Comparison of ENCODE assay signal across 26 cellular contexts in genomic region chr5:82894754-82895153, GRCh38.
DNase-seq lines count a peak whose midpoint lies in the region; ATAC-seq, FAIRE-seq and TF ChIP-seq lines count a peak whose summit lies in the region.
"Had no signal": no experiment of that assay in that cellular context is flagged by ENCODE, and none has a peak within 500 bp of the region (broad histone marks: within the 10 kb centered on the region; RNA-seq: fewer than 3 reads in every experiment).

No MANE protein-coding gene starts in this region.

- peaks cover 20% of the 10 kb centered on the region for H3K4me1 Mint-ChIP-seq in brain
- H3K4me1 Mint-ChIP-seq: activated CD4-positive, alpha-beta T cell treated with anti-CD3 and anti-CD28 coated beads, Interleukin-2, amount 10 ng/mL, durations not matched to agents 24 days and 14 days had no signal

- no peak overlapping the region for H3K4me3 Mint-ChIP-seq in brain
- H3K4me3 Mint-ChIP-seq: activated CD4-positive, alpha-beta T cell treated with anti-CD3 and anti-CD28 coated beads, Interleukin-2, amount 10 ng/mL, durations not matched to agents 24 days and 14 days; T-helper 2 cell treated with Interferon-gamma antibody and Interleukin-4, amounts not matched to agents 5 μg/mL and 100 μg/mL, for 36 hours had no signal

- H3K27me3 ChIP-seq in neural cell (ENCODE audit: insufficient read depth, low read depth, low read length), result no peaks in the 10 kb centered on the region
- H3K27me3 ChIP-seq: esophagus muscularis mucosa, gastroesophageal sphincter, neutrophil, upper lobe of left lung had no signal

- ATAC-seq in GM21447 (IDR thresholded peaks at IDR 0.05; ENCODE audit: unreplicated experiment), result no peak
- ATAC-seq: gastroesophageal sphincter, left ventricle myocardium superior, psoas muscle had no signal

- no peak overlapping the region for H2AFZ ChIP-seq in neural cell (ENCODE audit: low read depth, low read length)

- no peaks in the 10 kb centered on the region for H4K20me1 ChIP-seq in neural cell (ENCODE audit: insufficient read depth)

- FAIRE-seq in D721Med (lab: Jason Lieb, UNC), result no peak
- FAIRE-seq: small intestine had no signal

- no peaks in the 10 kb centered on the region for H3K36me3 Mint-ChIP-seq in brain

- no peak overlapping the region for H3K4me2 ChIP-seq in neural cell (ENCODE audit: low read length)

- peak; percentile 30 for TF ChIP-seq EP300 in neural cell (conservative IDR thresholded peaks at IDR 0.05; ENCODE audit: poor library complexity, severe bottlenecking)

- H3F3A ChIP-seq in neural cell (ENCODE audit: insufficient read depth, low read length, poor library complexity, severe bottlenecking), result no peaks in the 10 kb centered on the region

- no peaks in the 10 kb centered on the region for H3K27me3 Mint-ChIP-seq in brain

- no peaks in the 10 kb centered on the region for H3K36me3 ChIP-seq in neural cell (ENCODE audit: insufficient read depth, low read length)
- H3K36me3 ChIP-seq: esophagus muscularis mucosa, gastroesophageal sphincter, HAP-1, neutrophil, upper lobe of left lung had no signal

- DNase-seq in NOMO-1 treated with DMSO at 0.1 percent for 48 hours (lab: John Stamatoyannopoulos, UW; ENCODE audit: unreplicated experiment) (peak; percentile 8), NOMO-1 (lab: John Stamatoyannopoulos, UW; ENCODE audit: unreplicated experiment in 2 of 2) (no peak), D721Med (ENCODE audit: insufficient read length, low spot score) (no peak), NCI-H2029 treated with DMSO at 0.1 percent for 48 hours (lab: John Stamatoyannopoulos, UW) (no peak)
- DNase-seq in stimulated activated CD4-positive, alpha-beta T cell treated with anti-CD3 and anti-CD28 coated beads, Interleukin-15, amount 100 ng/mL, for 24 hours, result no peak
- DNase-seq: activated CD4-positive, alpha-beta T cell treated with anti-CD3 and anti-CD28 coated beads, Interleukin-2, amount 10 ng/mL, durations not matched to agents 24 days and 14 days; activated naive CD4-positive, alpha-beta T cell treated with Interleukin-2 at 50 U/mL for 16 hours; activated T-cell treated with anti-CD3 and anti-CD28 coated beads, Interleukin-2, amount 50 U/mL, for 48 hours; COR-L47; cortex of kidney; DND-41; hippocampal formation; left ventricle myocardium superior; NCI-H1930; NCI-H446 treated with DMSO at 0.1 percent for 48 hours; psoas muscle; small intestine; upper lobe of left lung had no signal

- no peaks in the 10 kb centered on the region for H3K79me2 ChIP-seq in neural cell (replicated peaks; ENCODE audit: insufficient read depth, low read length)

- no peak overlapping the region for H3K4me3 ChIP-seq in neural cell (ENCODE audit: low read length)
- H3K4me3 ChIP-seq: esophagus muscularis mucosa, gastroesophageal sphincter, HAP-1, psoas muscle, upper lobe of left lung had no signal

- no peaks in the 10 kb centered on the region for H3K9me2 ChIP-seq in neural cell (ENCODE audit: insufficient read depth, low read length)

- H3K9me3 Mint-ChIP-seq in brain, result peaks cover 6 to 21% (median 11%) of the 10 kb centered on the region in 5 experiments
- H3K9me3 Mint-ChIP-seq: T-helper 2 cell treated with Interferon-gamma antibody and Interleukin-4, amounts not matched to agents 5 μg/mL and 100 μg/mL, for 36 hours had no signal

- TF ChIP-seq CTCF in brain (conservative IDR thresholded peaks at IDR 0.05) (no peak), neural cell (IDR thresholded peaks at IDR 0.05; ENCODE audit: poor library complexity, severe bottlenecking) (no peak), D721Med (IDR thresholded peaks at IDR 0.05; ENCODE audit: insufficient read depth, missing control alignments) (no peak)

- H3K9me3 ChIP-seq in neural cell (ENCODE audit: low read length), result no peaks in the 10 kb centered on the region
- H3K9me3 ChIP-seq: gastroesophageal sphincter, HAP-1, neutrophil, psoas muscle, upper lobe of left lung had no signal

- peak overlapping the region; percentile 1 to 73 (median 21) for H3K27ac Mint-ChIP-seq in brain
- H3K27ac Mint-ChIP-seq: activated CD4-positive, alpha-beta T cell treated with anti-CD3 and anti-CD28 coated beads, Interleukin-2, amount 10 ng/mL, durations not matched to agents 24 days and 14 days; T-helper 2 cell treated with Interferon-gamma antibody and Interleukin-4, amounts not matched to agents 5 μg/mL and 100 μg/mL, for 36 hours had no signal

- no peak for TF ChIP-seq RAD21 in neural cell (conservative IDR thresholded peaks at IDR 0.05)

- H3K9ac ChIP-seq in neural cell (ENCODE audit: low read length), result no peak overlapping the region

- H3K27ac ChIP-seq in neural cell (ENCODE audit: low read length), result no peak overlapping the region
- H3K27ac ChIP-seq: esophagus muscularis mucosa, gastroesophageal sphincter, neutrophil, psoas muscle, upper lobe of left lung had no signal

TF ChIP-seq in neural cell, 6 proteins besides CTCF, POLR2A, EP300 and RAD21:
- TF ChIP-seq TAF1 (IDR thresholded peaks at IDR 0.05; ENCODE audit: low read depth), result no peak
- TF ChIP-seq REST (IDR thresholded peaks at IDR 0.05; ENCODE audit: borderline replicate concordance), result no peak
- no peak for TF ChIP-seq EZH2 (IDR thresholded peaks at IDR 0.05; ENCODE audit: borderline replicate concordance, insufficient read depth, low read length, poor library complexity, severe bottlenecking)
- no peak for TF ChIP-seq SMC3 (conservative IDR thresholded peaks at IDR 0.05; ENCODE audit: poor library complexity)
TF ChIP-seq in neural cell: peak in this region for 0.
